2 cellular contexts compared by ENCODE assay signal in genomic region chr6:17812311-17812710, GRCh38.
TF ChIP-seq lines count a peak whose summit lies in the region.

No MANE protein-coding gene starts in this region.

TF ChIP-seq in HepG2, 621 proteins besides CTCF, POLR2A, EP300 and RAD21:
- TF ChIP-seq IKZF5 (CRISPR knock-in tag; IDR thresholded peaks at IDR 0.05) = no peak
- TF ChIP-seq DR1 (CRISPR knock-in tag; IDR thresholded peaks at IDR 0.05) = no peak
- no peak for TF ChIP-seq TOPORS (CRISPR knock-in tag; IDR thresholded peaks at IDR 0.05)
- no peak for TF ChIP-seq ZNF296 (CRISPR knock-in tag; conservative IDR thresholded peaks at IDR 0.05)
- no peak for TF ChIP-seq ZC3H4 (CRISPR knock-in tag; IDR thresholded peaks at IDR 0.05; ENCODE audit: borderline replicate concordance)
- TF ChIP-seq, protein P1, sequence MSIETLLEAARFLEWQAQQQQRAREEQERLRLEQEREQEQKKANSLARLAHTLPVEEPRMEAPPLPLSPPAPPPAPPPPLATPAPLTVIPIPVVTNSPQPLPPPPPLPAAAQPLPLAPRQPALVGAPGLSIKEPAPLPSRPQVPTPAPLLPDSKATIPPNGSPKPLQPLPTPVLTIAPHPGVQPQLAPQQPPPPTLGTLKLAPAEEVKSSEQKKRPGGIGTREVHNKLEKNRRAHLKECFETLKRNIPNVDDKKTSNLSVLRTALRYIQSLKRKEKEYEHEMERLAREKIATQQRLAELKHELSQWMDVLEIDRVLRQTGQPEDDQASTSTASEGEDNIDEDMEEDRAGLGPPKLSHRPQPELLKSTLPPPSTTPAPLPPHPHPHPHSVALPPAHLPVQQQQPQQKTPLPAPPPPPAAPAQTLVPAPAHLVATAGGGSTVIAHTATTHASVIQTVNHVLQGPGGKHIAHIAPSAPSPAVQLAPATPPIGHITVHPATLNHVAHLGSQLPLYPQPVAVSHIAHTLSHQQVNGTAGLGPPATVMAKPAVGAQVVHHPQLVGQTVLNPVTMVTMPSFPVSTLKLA (IDR thresholded peaks at IDR 0.05) = no peak
- no peak for TF ChIP-seq NAIF1 (CRISPR knock-in tag; IDR thresholded peaks at IDR 0.05; ENCODE audit: borderline replicate concordance)
- no peak for TF ChIP-seq LBX2 (CRISPR knock-in tag; IDR thresholded peaks at IDR 0.05; ENCODE audit: borderline replicate concordance)
- no peak for TF ChIP-seq NR2F1 (CRISPR knock-in tag; IDR thresholded peaks at IDR 0.05)
- no peak for TF ChIP-seq ATF4 (CRISPR knock-in tag; IDR thresholded peaks at IDR 0.05)
- no peak for TF ChIP-seq ZSCAN9 (CRISPR knock-in tag; IDR thresholded peaks at IDR 0.05; ENCODE audit: borderline replicate concordance)
- no peak for TF ChIP-seq MLX (CRISPR knock-in tag; IDR thresholded peaks at IDR 0.05)
- TF ChIP-seq SIN3B (IDR thresholded peaks at IDR 0.05; ENCODE audit: low read length) = no peak
- TF ChIP-seq IRX3 (CRISPR knock-in tag; IDR thresholded peaks at IDR 0.05; ENCODE audit: borderline replicate concordance, low read depth) = no peak
- TF ChIP-seq ZBTB1 (CRISPR knock-in tag; IDR thresholded peaks at IDR 0.05; ENCODE audit: borderline replicate concordance) = no peak
- TF ChIP-seq HNRNPLL (IDR thresholded peaks at IDR 0.05; ENCODE audit: low read depth, low read length, poor library complexity, severe bottlenecking) = no peak
- no peak for TF ChIP-seq ZFY (CRISPR knock-in tag; IDR thresholded peaks at IDR 0.05)
- no peak for TF ChIP-seq ZFX (CRISPR knock-in tag; IDR thresholded peaks at IDR 0.05; ENCODE audit: low read depth)
- TF ChIP-seq GATA4 (IDR thresholded peaks at IDR 0.05; ENCODE audit: borderline replicate concordance, low read depth) = no peak
TF ChIP-seq in HepG2: peak in this region for 0.

TF ChIP-seq in H1, 55 proteins besides CTCF, POLR2A, EP300 and RAD21:
- TF ChIP-seq KDM1A (IDR thresholded peaks at IDR 0.05; ENCODE audit: borderline replicate concordance, low read length) = 0 out of 2 replicates have a peak, but pooled peaks have one; percentile 35
- no peak for TF ChIP-seq BCL11A (IDR thresholded peaks at IDR 0.05; ENCODE audit: low read depth in 2 of 2, low read length in 2 of 2)
